In the genomic region with DNA sequence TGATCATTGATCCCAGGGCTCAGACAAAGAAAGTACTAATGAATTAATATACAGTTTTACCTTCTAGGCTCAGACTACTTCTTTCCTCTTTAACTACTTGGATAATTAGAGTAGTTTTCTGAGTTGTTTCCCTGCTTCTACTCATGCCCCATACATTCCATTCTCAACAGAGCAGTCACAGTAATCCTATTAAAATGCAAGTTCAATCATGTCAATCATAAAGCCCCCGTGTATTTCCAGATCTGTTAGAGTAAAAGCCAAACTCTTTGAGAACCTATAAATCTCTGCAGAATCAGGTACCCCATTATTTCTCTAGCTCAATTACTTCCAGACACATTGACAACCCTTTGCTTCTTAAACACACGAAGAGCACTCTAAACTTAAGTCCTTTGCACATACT, we compare ENCODE assay signal across 2 cellular contexts.
TF ChIP-seq lines count a peak whose summit lies in the region.

No MANE protein-coding gene starts in this region.

TF ChIP-seq in GM23338, 12 proteins besides CTCF, POLR2A, EP300 and RAD21 (continued from another document):
- TF ChIP-seq, protein P1, sequence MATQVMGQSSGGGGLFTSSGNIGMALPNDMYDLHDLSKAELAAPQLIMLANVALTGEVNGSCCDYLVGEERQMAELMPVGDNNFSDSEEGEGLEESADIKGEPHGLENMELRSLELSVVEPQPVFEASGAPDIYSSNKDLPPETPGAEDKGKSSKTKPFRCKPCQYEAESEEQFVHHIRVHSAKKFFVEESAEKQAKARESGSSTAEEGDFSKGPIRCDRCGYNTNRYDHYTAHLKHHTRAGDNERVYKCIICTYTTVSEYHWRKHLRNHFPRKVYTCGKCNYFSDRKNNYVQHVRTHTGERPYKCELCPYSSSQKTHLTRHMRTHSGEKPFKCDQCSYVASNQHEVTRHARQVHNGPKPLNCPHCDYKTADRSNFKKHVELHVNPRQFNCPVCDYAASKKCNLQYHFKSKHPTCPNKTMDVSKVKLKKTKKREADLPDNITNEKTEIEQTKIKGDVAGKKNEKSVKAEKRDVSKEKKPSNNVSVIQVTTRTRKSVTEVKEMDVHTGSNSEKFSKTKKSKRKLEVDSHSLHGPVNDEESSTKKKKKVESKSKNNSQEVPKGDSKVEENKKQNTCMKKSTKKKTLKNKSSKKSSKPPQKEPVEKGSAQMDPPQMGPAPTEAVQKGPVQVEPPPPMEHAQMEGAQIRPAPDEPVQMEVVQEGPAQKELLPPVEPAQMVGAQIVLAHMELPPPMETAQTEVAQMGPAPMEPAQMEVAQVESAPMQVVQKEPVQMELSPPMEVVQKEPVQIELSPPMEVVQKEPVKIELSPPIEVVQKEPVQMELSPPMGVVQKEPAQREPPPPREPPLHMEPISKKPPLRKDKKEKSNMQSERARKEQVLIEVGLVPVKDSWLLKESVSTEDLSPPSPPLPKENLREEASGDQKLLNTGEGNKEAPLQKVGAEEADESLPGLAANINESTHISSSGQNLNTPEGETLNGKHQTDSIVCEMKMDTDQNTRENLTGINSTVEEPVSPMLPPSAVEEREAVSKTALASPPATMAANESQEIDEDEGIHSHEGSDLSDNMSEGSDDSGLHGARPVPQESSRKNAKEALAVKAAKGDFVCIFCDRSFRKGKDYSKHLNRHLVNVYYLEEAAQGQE (IDR thresholded peaks at IDR 0.05; ENCODE audit: unreplicated experiment) = no peak

TF ChIP-seq in H1, 55 proteins besides CTCF, POLR2A, EP300 and RAD21 (continued from another document):
- TF ChIP-seq CREB1 (IDR thresholded peaks at IDR 0.05) (no peak), HDAC6 (IDR thresholded peaks at IDR 0.05; ENCODE audit: low read depth, low read length) (no peak), RFX5 (IDR thresholded peaks at IDR 0.05; ENCODE audit: borderline replicate concordance, low read depth, low read length) (no peak), ASH2L (IDR thresholded peaks at IDR 0.05; ENCODE audit: low read length) (no peak), TAF1 (IDR thresholded peaks at IDR 0.05; ENCODE audit: low read depth, low read length) (no peak), KDM5A (IDR thresholded peaks at IDR 0.05; ENCODE audit: low read length) (no peak), POU5F1 (IDR thresholded peaks at IDR 0.05; ENCODE audit: low read depth, low read length) (no peak), NRF1 (IDR thresholded peaks at IDR 0.05; ENCODE audit: low read depth, low read length) (no peak)
- TF ChIP-seq, protein P2, sequence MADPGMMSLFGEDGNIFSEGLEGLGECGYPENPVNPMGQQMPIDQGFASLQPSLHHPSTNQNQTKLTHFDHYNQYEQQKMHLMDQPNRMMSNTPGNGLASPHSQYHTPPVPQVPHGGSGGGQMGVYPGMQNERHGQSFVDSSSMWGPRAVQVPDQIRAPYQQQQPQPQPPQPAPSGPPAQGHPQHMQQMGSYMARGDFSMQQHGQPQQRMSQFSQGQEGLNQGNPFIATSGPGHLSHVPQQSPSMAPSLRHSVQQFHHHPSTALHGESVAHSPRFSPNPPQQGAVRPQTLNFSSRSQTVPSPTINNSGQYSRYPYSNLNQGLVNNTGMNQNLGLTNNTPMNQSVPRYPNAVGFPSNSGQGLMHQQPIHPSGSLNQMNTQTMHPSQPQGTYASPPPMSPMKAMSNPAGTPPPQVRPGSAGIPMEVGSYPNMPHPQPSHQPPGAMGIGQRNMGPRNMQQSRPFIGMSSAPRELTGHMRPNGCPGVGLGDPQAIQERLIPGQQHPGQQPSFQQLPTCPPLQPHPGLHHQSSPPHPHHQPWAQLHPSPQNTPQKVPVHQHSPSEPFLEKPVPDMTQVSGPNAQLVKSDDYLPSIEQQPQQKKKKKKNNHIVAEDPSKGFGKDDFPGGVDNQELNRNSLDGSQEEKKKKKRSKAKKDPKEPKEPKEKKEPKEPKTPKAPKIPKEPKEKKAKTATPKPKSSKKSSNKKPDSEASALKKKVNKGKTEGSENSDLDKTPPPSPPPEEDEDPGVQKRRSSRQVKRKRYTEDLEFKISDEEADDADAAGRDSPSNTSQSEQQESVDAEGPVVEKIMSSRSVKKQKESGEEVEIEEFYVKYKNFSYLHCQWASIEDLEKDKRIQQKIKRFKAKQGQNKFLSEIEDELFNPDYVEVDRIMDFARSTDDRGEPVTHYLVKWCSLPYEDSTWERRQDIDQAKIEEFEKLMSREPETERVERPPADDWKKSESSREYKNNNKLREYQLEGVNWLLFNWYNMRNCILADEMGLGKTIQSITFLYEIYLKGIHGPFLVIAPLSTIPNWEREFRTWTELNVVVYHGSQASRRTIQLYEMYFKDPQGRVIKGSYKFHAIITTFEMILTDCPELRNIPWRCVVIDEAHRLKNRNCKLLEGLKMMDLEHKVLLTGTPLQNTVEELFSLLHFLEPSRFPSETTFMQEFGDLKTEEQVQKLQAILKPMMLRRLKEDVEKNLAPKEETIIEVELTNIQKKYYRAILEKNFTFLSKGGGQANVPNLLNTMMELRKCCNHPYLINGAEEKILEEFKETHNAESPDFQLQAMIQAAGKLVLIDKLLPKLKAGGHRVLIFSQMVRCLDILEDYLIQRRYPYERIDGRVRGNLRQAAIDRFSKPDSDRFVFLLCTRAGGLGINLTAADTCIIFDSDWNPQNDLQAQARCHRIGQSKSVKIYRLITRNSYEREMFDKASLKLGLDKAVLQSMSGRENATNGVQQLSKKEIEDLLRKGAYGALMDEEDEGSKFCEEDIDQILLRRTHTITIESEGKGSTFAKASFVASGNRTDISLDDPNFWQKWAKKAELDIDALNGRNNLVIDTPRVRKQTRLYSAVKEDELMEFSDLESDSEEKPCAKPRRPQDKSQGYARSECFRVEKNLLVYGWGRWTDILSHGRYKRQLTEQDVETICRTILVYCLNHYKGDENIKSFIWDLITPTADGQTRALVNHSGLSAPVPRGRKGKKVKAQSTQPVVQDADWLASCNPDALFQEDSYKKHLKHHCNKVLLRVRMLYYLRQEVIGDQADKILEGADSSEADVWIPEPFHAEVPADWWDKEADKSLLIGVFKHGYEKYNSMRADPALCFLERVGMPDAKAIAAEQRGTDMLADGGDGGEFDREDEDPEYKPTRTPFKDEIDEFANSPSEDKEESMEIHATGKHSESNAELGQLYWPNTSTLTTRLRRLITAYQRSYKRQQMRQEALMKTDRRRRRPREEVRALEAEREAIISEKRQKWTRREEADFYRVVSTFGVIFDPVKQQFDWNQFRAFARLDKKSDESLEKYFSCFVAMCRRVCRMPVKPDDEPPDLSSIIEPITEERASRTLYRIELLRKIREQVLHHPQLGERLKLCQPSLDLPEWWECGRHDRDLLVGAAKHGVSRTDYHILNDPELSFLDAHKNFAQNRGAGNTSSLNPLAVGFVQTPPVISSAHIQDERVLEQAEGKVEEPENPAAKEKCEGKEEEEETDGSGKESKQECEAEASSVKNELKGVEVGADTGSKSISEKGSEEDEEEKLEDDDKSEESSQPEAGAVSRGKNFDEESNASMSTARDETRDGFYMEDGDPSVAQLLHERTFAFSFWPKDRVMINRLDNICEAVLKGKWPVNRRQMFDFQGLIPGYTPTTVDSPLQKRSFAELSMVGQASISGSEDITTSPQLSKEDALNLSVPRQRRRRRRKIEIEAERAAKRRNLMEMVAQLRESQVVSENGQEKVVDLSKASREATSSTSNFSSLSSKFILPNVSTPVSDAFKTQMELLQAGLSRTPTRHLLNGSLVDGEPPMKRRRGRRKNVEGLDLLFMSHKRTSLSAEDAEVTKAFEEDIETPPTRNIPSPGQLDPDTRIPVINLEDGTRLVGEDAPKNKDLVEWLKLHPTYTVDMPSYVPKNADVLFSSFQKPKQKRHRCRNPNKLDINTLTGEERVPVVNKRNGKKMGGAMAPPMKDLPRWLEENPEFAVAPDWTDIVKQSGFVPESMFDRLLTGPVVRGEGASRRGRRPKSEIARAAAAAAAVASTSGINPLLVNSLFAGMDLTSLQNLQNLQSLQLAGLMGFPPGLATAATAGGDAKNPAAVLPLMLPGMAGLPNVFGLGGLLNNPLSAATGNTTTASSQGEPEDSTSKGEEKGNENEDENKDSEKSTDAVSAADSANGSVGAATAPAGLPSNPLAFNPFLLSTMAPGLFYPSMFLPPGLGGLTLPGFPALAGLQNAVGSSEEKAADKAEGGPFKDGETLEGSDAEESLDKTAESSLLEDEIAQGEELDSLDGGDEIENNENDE (IDR thresholded peaks at IDR 0.05; ENCODE audit: insufficient replicate concordance, low read length) = no peak
